ENCODE assay signal across 11 cellular contexts in genomic region chr9:107874591-107875374, GRCh38.
DNase-seq lines count a peak whose midpoint lies in the region; ATAC-seq, FAIRE-seq and TF ChIP-seq lines count a peak whose summit lies in the region.
"Had no signal": no experiment of that assay in that cellular context is flagged by ENCODE, and none has a peak within 500 bp of the region (broad histone marks: within the 10 kb centered on the region; RNA-seq: fewer than 3 reads in every experiment).

No MANE protein-coding gene starts in this region.

- H3K4me3 Mint-ChIP-seq in GM23338, result no peak overlapping the region

- WGBS in small intestine, 3 donors, result 71 to 81% (median 76%) methylated on average over 14 of the region's 14 CpGs
- WGBS in adrenal gland, 4 donors, result 68 to 80% (median 73%) methylated on average over 14 of the region's 14 CpGs

- no peaks in the 10 kb centered on the region for H3K36me3 Mint-ChIP-seq in GM23338 (ENCODE audit: low read depth)

- H2AFZ ChIP-seq in GM23338, result no peak overlapping the region

- H3K4me2 ChIP-seq in DOHH2 (ENCODE audit: low read length), result peak overlapping the region; percentile 73
- no peak overlapping the region for H3K4me2 ChIP-seq in GM23338

- H3K27me3 ChIP-seq in DOHH2 (ENCODE audit: control insufficient read depth, low read length), result no peaks in the 10 kb centered on the region
- H3K27me3 ChIP-seq in small intestine (ENCODE audit: control insufficient read depth in 2 of 2, insufficient read depth in 2 of 2, low read length in 2 of 2), result no peaks in the 10 kb centered on the region
- H3K27me3 ChIP-seq in GM23338 (ENCODE audit: insufficient read depth), result no peaks in the 10 kb centered on the region
- no peaks in the 10 kb centered on the region for H3K27me3 ChIP-seq in adrenal gland
- H3K27me3 ChIP-seq: esophagus muscularis mucosa had no signal

- H3K4me1 ChIP-seq in DOHH2 (ENCODE audit: control insufficient read depth, low read length), result peaks cover 48% of the 10 kb centered on the region
- no peaks in the 10 kb centered on the region for H3K4me1 ChIP-seq in small intestine (ENCODE audit: control insufficient read depth in 2 of 2, insufficient read depth in 1 of 2, low read depth in 1 of 2, low read length in 1 of 2)
- H3K4me1 ChIP-seq in GM23338 (ENCODE audit: insufficient read depth), result peaks cover 20% of the 10 kb centered on the region
- no peaks in the 10 kb centered on the region for H3K4me1 ChIP-seq in adrenal gland (replicated peaks in 1 of 2)
- H3K4me1 ChIP-seq: esophagus muscularis mucosa had no signal

- H3K79me2 ChIP-seq in DOHH2 (ENCODE audit: control insufficient read depth, low read length) (no peaks in the 10 kb centered on the region), GM23338 (replicated peaks; ENCODE audit: insufficient read depth) (no peaks in the 10 kb centered on the region)

- H3F3A ChIP-seq in DOHH2 (ENCODE audit: control insufficient read depth, insufficient read depth), result no peaks in the 10 kb centered on the region
- H3F3A ChIP-seq in GM23338 (replicated peaks; ENCODE audit: low read depth), result no peaks in the 10 kb centered on the region

- no peak for FAIRE-seq in small intestine (lab: Jason Lieb, UNC)

- H3K27ac ChIP-seq in DOHH2 (ENCODE audit: low read depth, low read length) (no peak overlapping the region), small intestine (ENCODE audit: low read depth in 1 of 2, low read length in 1 of 2) (no peak overlapping the region), GM23338 (ENCODE audit: low read depth) (no peak overlapping the region), adrenal gland (no peak overlapping the region)
- H3K27ac ChIP-seq: esophagus muscularis mucosa had no signal

- TF ChIP-seq POLR2A in adrenal gland (IDR thresholded peaks at IDR 0.05), result no peak

- H4K20me1 ChIP-seq in DOHH2 (ENCODE audit: control insufficient read depth, insufficient read depth, low read depth, low read length) (no peaks in the 10 kb centered on the region), GM23338 (replicated peaks; ENCODE audit: insufficient read depth) (no peaks in the 10 kb centered on the region)

- no peak overlapping the region for H3K27ac Mint-ChIP-seq in GM23338

- peaks cover 13% of the 10 kb centered on the region for H3K4me1 Mint-ChIP-seq in GM23338

- no peaks in the 10 kb centered on the region for H3K9me3 ChIP-seq in DOHH2 (ENCODE audit: control insufficient read depth, insufficient read depth, low read length)
- no peaks in the 10 kb centered on the region for H3K9me3 ChIP-seq in small intestine (ENCODE audit: control insufficient read depth, low read depth)
- H3K9me3 ChIP-seq in adrenal gland (replicated peaks in 1 of 3), result no peaks in the 10 kb centered on the region
- H3K9me3 ChIP-seq: esophagus muscularis mucosa had no signal

- peak; percentile 66 for ATAC-seq in GM19468 (IDR thresholded peaks at IDR 0.05; ENCODE audit: extremely low read depth, unreplicated experiment)
- ATAC-seq in HG03095 (IDR thresholded peaks at IDR 0.05; ENCODE audit: unreplicated experiment), result peak; percentile 78
- no peak for ATAC-seq in GM23338

- no peaks in the 10 kb centered on the region for H3K36me3 ChIP-seq in DOHH2 (ENCODE audit: control insufficient read depth, low read length)
- no peaks in the 10 kb centered on the region for H3K36me3 ChIP-seq in small intestine (ENCODE audit: control insufficient read depth in 2 of 2, insufficient read depth in 2 of 2, low read length in 2 of 2)
- no peaks in the 10 kb centered on the region for H3K36me3 ChIP-seq in GM23338 (ENCODE audit: insufficient read depth)
- H3K36me3 ChIP-seq in adrenal gland (replicated peaks in 1 of 2), result no peaks in the 10 kb centered on the region
- H3K36me3 ChIP-seq: esophagus muscularis mucosa had no signal

- H3K4me3 ChIP-seq in DOHH2 (ENCODE audit: low read length), result peak overlapping the region; percentile 56
- no peak overlapping the region for H3K4me3 ChIP-seq in small intestine (ENCODE audit: low read depth in 1 of 2, low read length in 2 of 2)
- H3K4me3 ChIP-seq in GM23338, result no peak overlapping the region
- H3K4me3 ChIP-seq in adrenal gland, result no peak overlapping the region
- H3K4me3 ChIP-seq: esophagus muscularis mucosa had no signal

- H3K9me3 Mint-ChIP-seq in GM23338, result no peaks in the 10 kb centered on the region

- no peaks in the 10 kb centered on the region for H3K27me3 Mint-ChIP-seq in GM23338 (ENCODE audit: insufficient read depth, low read depth, poor library complexity)

- no peaks in the 10 kb centered on the region for H3K9me2 ChIP-seq in DOHH2 (replicated peaks; ENCODE audit: control insufficient read depth, low read length)
- H3K9me2 ChIP-seq in GM23338 (ENCODE audit: insufficient read depth), result 0 out of 2 replicates have a peak, but pooled peaks cover 5% of the 10 kb centered on the region

- TF ChIP-seq CTCF in DOHH2 (IDR thresholded peaks at IDR 0.05; ENCODE audit: low read depth, low read length, poor library complexity, severe bottlenecking) (no peak), GM23338 (conservative IDR thresholded peaks at IDR 0.05; ENCODE audit: low read depth in 2 of 2) (no peak), adrenal gland (IDR thresholded peaks at IDR 0.05) (no peak)

- DNase-seq in RPMI8226 (peak; percentile 33), small intestine (no peak), GM19240 (ENCODE audit: insufficient read length, low spot score) (no peak), GM23338 (ENCODE audit: low spot score) (no peak), adrenal gland (no peak)
- DNase-seq: stimulated activated CD4-positive, alpha-beta T cell treated with anti-CD3 and anti-CD28 coated beads, Interleukin-4, amount 100 ng/mL, for 1 hour; T1000 had no signal

- intact Hi-C loops in adrenal gland (cut with DNase I), result no loop called here

TF ChIP-seq in GM23338, 12 proteins besides CTCF, POLR2A, EP300 and RAD21 (continues in another document):
- no peak for TF ChIP-seq ZNF462 (CRISPR knock-in tag; IDR thresholded peaks at IDR 0.05)
- no peak for TF ChIP-seq POLR2AphosphoS5 (IDR thresholded peaks at IDR 0.05; ENCODE audit: low read depth)
- TF ChIP-seq CREB1 (CRISPR knock-in tag; IDR thresholded peaks at IDR 0.05; ENCODE audit: low read depth), result no peak
- TF ChIP-seq JUNB (IDR thresholded peaks at IDR 0.05; ENCODE audit: unreplicated experiment), result no peak
